7 cellular contexts compared by ENCODE assay signal in the genomic region with DNA sequence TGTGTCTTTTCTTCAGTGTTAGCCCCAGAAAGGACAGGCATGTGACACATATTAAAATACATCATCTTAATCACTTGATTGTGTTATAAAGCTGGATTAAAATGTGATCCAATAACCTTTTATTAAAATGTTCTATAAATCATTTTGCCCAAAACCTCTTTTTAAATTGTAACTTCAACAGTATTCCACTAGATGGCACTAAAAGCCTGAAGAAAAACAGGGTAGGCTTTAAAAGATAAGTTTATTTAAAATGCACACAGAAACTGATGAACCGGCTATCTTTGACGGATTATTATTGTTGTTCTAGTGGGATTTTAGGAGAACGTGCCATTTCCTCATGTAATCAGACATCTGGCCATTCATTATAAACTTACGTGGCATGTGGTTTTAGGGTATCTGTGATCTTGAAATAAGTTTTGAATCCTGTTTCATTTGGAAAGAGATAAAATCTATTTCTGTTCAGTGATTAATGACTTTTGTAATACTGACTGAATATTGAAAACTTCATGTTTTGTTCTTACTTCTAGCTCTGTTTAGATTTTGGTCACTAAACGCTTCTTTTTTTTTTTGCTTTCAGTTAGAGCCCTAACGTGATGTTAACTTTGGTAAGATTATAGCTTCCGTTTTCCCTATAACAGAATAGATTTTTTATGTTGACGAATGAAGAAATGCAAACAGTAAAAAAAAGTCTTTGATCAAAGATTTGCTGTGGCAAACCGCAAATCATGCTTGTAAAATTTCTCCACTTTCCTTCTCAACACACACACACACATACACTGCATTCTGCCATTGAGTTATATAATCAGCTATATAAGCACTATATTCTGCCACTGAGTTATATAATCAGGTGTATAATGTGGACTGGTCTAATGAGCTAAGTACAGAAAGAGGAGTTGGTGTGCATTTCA.
DNase-seq lines count a peak whose midpoint lies in the region; ATAC-seq, FAIRE-seq and TF ChIP-seq lines count a peak whose summit lies in the region.

No MANE protein-coding gene starts in this region.

- H3K4me1 ChIP-seq in adipocyte (ENCODE audit: control insufficient read depth, insufficient read depth, low read length): peaks cover 7% of the 10 kb centered on the region
- H3K4me1 ChIP-seq in tibial artery: no peaks in the 10 kb centered on the region

- peak; percentile 39 for TF ChIP-seq CTCF in GM10266 (IDR thresholded peaks at IDR 0.05; ENCODE audit: control insufficient read depth, insufficient read depth, low read depth, missing control alignments)
- TF ChIP-seq CTCF in tibial artery (IDR thresholded peaks at IDR 0.05): peak; percentile 40 to 57

- intact Hi-C loops in tibial artery (cut with DNase I; ENCODE audit: low total_unique reads): no loop called here

- H3K9me3 ChIP-seq in adipocyte (ENCODE audit: control insufficient read depth, low read length): no peaks in the 10 kb centered on the region
- H3K9me3 ChIP-seq in tibial artery: no peaks in the 10 kb centered on the region

- no peak for DNase-seq in GM10266 (ENCODE audit: extremely low spot score)
- DNase-seq in MV-4-11 (lab: John Stamatoyannopoulos, UW): peak; percentile 27
- DNase-seq in adipocyte (ENCODE audit: low read depth): peak; percentile 70
- DNase-seq in tibial artery: no peak

- FAIRE-seq in islet of Langerhans (lab: Jason Lieb, UNC): peak; percentile 97

- H3K27ac ChIP-seq in tibial artery: no peak overlapping the region

- H3K9ac ChIP-seq in adipocyte (ENCODE audit: low read length): peak overlapping the region; percentile 31

- H3K27me3 ChIP-seq in adipocyte (replicated peaks; ENCODE audit: control insufficient read depth, insufficient read depth, low read length): no peaks in the 10 kb centered on the region
- no peaks in the 10 kb centered on the region for H3K27me3 ChIP-seq in tibial artery

- H3K36me3 ChIP-seq in adipocyte (ENCODE audit: control insufficient read depth, insufficient read depth, low read length, severe bottlenecking) (no peaks in the 10 kb centered on the region), tibial artery (peaks cover 0 to 8% (median 0%) of the 10 kb centered on the region in 3 donors)

- ATAC-seq in GM21423 (IDR thresholded peaks at IDR 0.05; ENCODE audit: unreplicated experiment) (no peak), GM18498 (IDR thresholded peaks at IDR 0.05; ENCODE audit: unreplicated experiment) (no peak)

- H3K4me3 ChIP-seq in adipocyte (ENCODE audit: low read length) (peak overlapping the region; percentile 59), tibial artery (no peak overlapping the region)

Comparison
In these comparisons a context has a peak if more than half of its experiments do, and no peak if none do; other contexts are left out.
1. DNase-seq: peak in MV-4-11 (single experiment) and adipocyte (single experiment); none in GM10266 (single experiment) and tibial artery (0 of 2).